ENCODE assay signal across 27 cellular contexts in genomic region chr5:97544279-97545077, GRCh38.
DNase-seq lines count a peak whose midpoint lies in the region; ATAC-seq, FAIRE-seq and TF ChIP-seq lines count a peak whose summit lies in the region.
"Had no signal": no experiment of that assay in that cellular context is flagged by ENCODE, and none has a peak within 500 bp of the region (broad histone marks: within the 10 kb centered on the region; RNA-seq: fewer than 3 reads in every experiment).

No MANE protein-coding gene starts in this region.

- H3K4me1 ChIP-seq in SK-N-SH (ENCODE audit: control insufficient read depth in 1 of 2, insufficient read depth in 2 of 2, low read depth in 1 of 2, low read length in 1 of 2) (no peaks in the 10 kb centered on the region), HUES48 (ENCODE audit: control insufficient read depth, insufficient read depth, low read length) (peaks cover 21% of the 10 kb centered on the region), H1 (replicated peaks in 1 of 4; ENCODE audit: control insufficient read depth in 3 of 4, insufficient read depth in 4 of 4, low read length in 3 of 4) (peaks cover 0 to 2% (median 0%) of the 10 kb centered on the region in 4 experiments; a peak in 1 of 7 replicates), mesendoderm (ENCODE audit: control insufficient read depth, low read depth, low read length) (no peaks in the 10 kb centered on the region)

- H3K27me3 ChIP-seq in SK-N-SH (ENCODE audit: insufficient read depth), result no peaks in the 10 kb centered on the region
- H3K27me3 ChIP-seq in HUES48 (ENCODE audit: control insufficient read depth, insufficient read depth, low read length), result no peaks in the 10 kb centered on the region
- no peaks in the 10 kb centered on the region for H3K27me3 ChIP-seq in H1 (replicated peaks in 1 of 4; ENCODE audit: control insufficient read depth in 3 of 4, extremely low read depth in 1 of 4, insufficient read depth in 3 of 4, low read length in 3 of 4)
- H3K27me3 ChIP-seq in mesendoderm (ENCODE audit: insufficient read depth, low read length, poor library complexity), result no peaks in the 10 kb centered on the region

- TF ChIP-seq CTCF in SK-N-SH (IDR thresholded peaks at IDR 0.05) (no peak), H1 (IDR thresholded peaks at IDR 0.05; ENCODE audit: control extremely low read depth in 1 of 3, insufficient read depth in 1 of 3, low read depth in 1 of 3, low read length in 3 of 3) (no peak)

- no peaks in the 10 kb centered on the region for H3K36me3 ChIP-seq in SK-N-SH (replicated peaks in 1 of 2; ENCODE audit: control insufficient read depth in 1 of 2, insufficient read depth in 2 of 2, low read length in 1 of 2)
- no peaks in the 10 kb centered on the region for H3K36me3 ChIP-seq in HUES48 (ENCODE audit: control insufficient read depth, insufficient read depth, low read length)
- no peaks in the 10 kb centered on the region; a peak in 1 of 8 replicates for H3K36me3 ChIP-seq in H1 (ENCODE audit: control insufficient read depth in 2 of 4, insufficient read depth in 4 of 4, low read length in 3 of 4)
- H3K36me3 ChIP-seq in mesendoderm (ENCODE audit: control insufficient read depth, insufficient read depth, low read length), result no peaks in the 10 kb centered on the region

- H3K14ac ChIP-seq in H1 (ENCODE audit: insufficient read length), result no peak overlapping the region

- no peak overlapping the region for H2BK12ac ChIP-seq in H1 (ENCODE audit: low read depth, low read length)

- no peak overlapping the region for H3K4me2 ChIP-seq in SK-N-SH
- H3K4me2 ChIP-seq in H1 (ENCODE audit: insufficient read depth in 1 of 2, low read depth in 2 of 2, low read length in 2 of 2), result no peak overlapping the region
- H3K4me2 ChIP-seq in mesendoderm (ENCODE audit: low read length), result no peak overlapping the region

- no peaks in the 10 kb centered on the region for H3F3A ChIP-seq in SK-N-SH (replicated peaks; ENCODE audit: insufficient read depth)

- H4K5ac ChIP-seq in H1 (ENCODE audit: insufficient read length, low read depth, low read length), result no peak overlapping the region
- no peak overlapping the region for H4K5ac ChIP-seq in mesendoderm (ENCODE audit: low read length)

- no peak for FAIRE-seq in H1 (lab: Jason Lieb, UNC)
- FAIRE-seq: HepG2 had no signal

- peaks cover 0 to 4% (median 0%) of the 10 kb centered on the region in 9 donors for H3K9me3 Mint-ChIP-seq in naive thymus-derived CD8-positive, alpha-beta T cell
- H3K9me3 Mint-ChIP-seq: activated CD4-positive, alpha-beta memory T cell treated with anti-CD3 and anti-CD28 coated beads for 36 hours had no signal

- H3K27ac ChIP-seq in SK-N-SH (ENCODE audit: low read depth in 2 of 2, low read length in 1 of 2) (no peak overlapping the region), HUES48 (ENCODE audit: low read depth, low read length) (peak overlapping the region; percentile 46), H1 (ENCODE audit: low read depth, low read length) (no peak overlapping the region), mesendoderm (ENCODE audit: low read depth, low read length) (no peak overlapping the region)
- H3K27ac ChIP-seq: 22Rv1 had no signal

- ATAC-seq in SK-N-SH treated with all-trans-retinoic acid at 6 μM for 48 hours (no peak), T-helper 17 cell (no peak)
- ATAC-seq in naive thymus-derived CD8-positive, alpha-beta T cell, result no peak
- ATAC-seq: activated naive CD4-positive, alpha-beta T cell treated with anti-CD3 and anti-CD28 coated beads, Interleukin-2, amount 50 U/mL, for 72 hours; HepG2 had no signal

- H3K79me2 ChIP-seq in SK-N-SH (ENCODE audit: insufficient read depth), result no peaks in the 10 kb centered on the region
- H3K79me2 ChIP-seq in H1 (ENCODE audit: control insufficient read depth in 1 of 2, insufficient read depth in 2 of 2, low read length in 2 of 2), result no peaks in the 10 kb centered on the region
- H3K79me2 ChIP-seq in mesendoderm (ENCODE audit: control insufficient read depth, insufficient read depth, low read length), result no peaks in the 10 kb centered on the region

- peaks cover 0 to 25% (median 17%) of the 10 kb centered on the region in 4 donors for H3K4me1 Mint-ChIP-seq in naive thymus-derived CD8-positive, alpha-beta T cell
- H3K4me1 Mint-ChIP-seq in T-helper 17 cell, result no peaks in the 10 kb centered on the region
- H3K4me1 Mint-ChIP-seq: CD8-positive, alpha-beta memory T cell had no signal

- H4K8ac ChIP-seq in H1 (ENCODE audit: extremely low read depth, insufficient read depth, low read length), result no peak overlapping the region
- no peak overlapping the region for H4K8ac ChIP-seq in mesendoderm (ENCODE audit: low read depth, low read length)

- no peak for DNase-seq in SK-N-SH
- DNase-seq in H1 (ENCODE audit: low read depth in 1 of 2, low spot score in 2 of 2), result no peak
- peak; percentile 42 for DNase-seq in mesendoderm
- DNase-seq in naive thymus-derived CD8-positive, alpha-beta T cell, result no peak
- DNase-seq in iPS-NIHi7 (ENCODE audit: extremely low spot score), result no peak
- no peak for DNase-seq in T-helper 17 cell
- DNase-seq: activated CD4-positive, alpha-beta memory T cell treated with anti-CD3 and anti-CD28 coated beads for 36 hours; activated CD4-positive, CD25-positive, alpha-beta regulatory T cell; AML-193; CD8-positive, alpha-beta memory T cell; cerebellar nuclear complex; erythroblast; GF-D8; GOT3; NCI-H1092 treated with DMSO at 0.1 percent for 48 hours; NCI-H2029; NCI-H226; NCI-H774; occipital lobe; substantia nigra; T-helper 9 cell had no signal

- no peaks in the 10 kb centered on the region for H3K9me2 ChIP-seq in SK-N-SH

- POLR2A ChIA-PET in SK-N-SH (lab: Yijun Ruan, JAX) (no interaction called here), H1 (lab: Charles Lee; ENCODE audit: partially characterized antibody) (no interaction called here)
- POLR2A ChIA-PET in naive thymus-derived CD8-positive, alpha-beta T cell (lab: Charles Lee), result no interaction called here

- H4K20me1 ChIP-seq in SK-N-SH (ENCODE audit: insufficient read depth) (no peaks in the 10 kb centered on the region), H1 (replicated peaks in 1 of 2; ENCODE audit: control insufficient read depth in 1 of 2, insufficient read depth in 2 of 2, low read length in 2 of 2) (no peaks in the 10 kb centered on the region)

- TF ChIP-seq RAD21 in SK-N-SH (IDR thresholded peaks at IDR 0.05; ENCODE audit: low read length), result no peak
- TF ChIP-seq RAD21 in H1 (IDR thresholded peaks at IDR 0.05 in 1 of 2, conservative IDR thresholded peaks at IDR 0.05 in 1 of 2; ENCODE audit: low read depth in 2 of 2, low read length in 2 of 2), result no peak

- H3K36me3 Mint-ChIP-seq in naive thymus-derived CD8-positive, alpha-beta T cell, result no peaks in the 10 kb centered on the region
- no peaks in the 10 kb centered on the region for H3K36me3 Mint-ChIP-seq in T-helper 17 cell (ENCODE audit: low read depth)
- H3K36me3 Mint-ChIP-seq: activated CD4-positive, alpha-beta memory T cell treated with anti-CD3 and anti-CD28 coated beads for 36 hours; activated naive CD4-positive, alpha-beta T cell treated with anti-CD3 and anti-CD28 coated beads, Interleukin-2, amount 50 U/mL, for 72 hours; CD8-positive, alpha-beta memory T cell had no signal

- no peak overlapping the region for H3K18ac ChIP-seq in H1 (ENCODE audit: extremely low read depth, low read length)
- H3K18ac ChIP-seq in mesendoderm (ENCODE audit: low read length), result peak overlapping the region; percentile 39

- no peak overlapping the region for H2BK120ac ChIP-seq in H1 (replicated peaks; ENCODE audit: low read depth, low read length)
- no peak overlapping the region for H2BK120ac ChIP-seq in mesendoderm (ENCODE audit: low read depth, low read length)

- H2AFZ ChIP-seq in SK-N-SH (ENCODE audit: low read depth) (peak overlapping the region; percentile 38; the same call in 1 of the 2 replicates), H1 (ENCODE audit: low read length) (peak overlapping the region; percentile 38; the same call in 1 of the 2 replicates)

- no peak for TF ChIP-seq POLR2A in H1 (IDR thresholded peaks at IDR 0.05; ENCODE audit: control extremely low read depth in 1 of 2, low read depth in 2 of 2, low read length in 2 of 2)

- H3K27me3 Mint-ChIP-seq in naive thymus-derived CD8-positive, alpha-beta T cell, result peaks cover 0 to under 1% (median 0%) of the 10 kb centered on the region in 5 donors
- no peaks in the 10 kb centered on the region for H3K27me3 Mint-ChIP-seq in T-helper 17 cell
- H3K27me3 Mint-ChIP-seq: activated CD4-positive, alpha-beta memory T cell treated with anti-CD3 and anti-CD28 coated beads for 36 hours had no signal

- H3K4ac ChIP-seq in H1 (replicated peaks; ENCODE audit: insufficient read length, low read depth, low read length) (no peak overlapping the region), mesendoderm (ENCODE audit: low read depth, low read length) (no peak overlapping the region)

- no peak overlapping the region for H3K27ac Mint-ChIP-seq in naive thymus-derived CD8-positive, alpha-beta T cell
- no peak overlapping the region for H3K27ac Mint-ChIP-seq in T-helper 17 cell
- H3K27ac Mint-ChIP-seq: activated CD4-positive, alpha-beta memory T cell treated with anti-CD3 and anti-CD28 coated beads for 36 hours; activated naive CD4-positive, alpha-beta T cell treated with anti-CD3 and anti-CD28 coated beads, Interleukin-2, amount 50 U/mL, for 72 hours; activated T-helper 2 cell treated with anti-CD3 and anti-CD28 coated beads, Interferon-gamma antibody, Interleukin-2, Interleukin-4, amounts not matched to agents 10 μg/mL and 5 μg/mL and 100 μg/mL, durations not matched to agents 14 hours and 24 hours and 36 hours; CD8-positive, alpha-beta memory T cell had no signal

- TF ChIP-seq EP300 in SK-N-SH (IDR thresholded peaks at IDR 0.05; ENCODE audit: borderline replicate concordance in 1 of 2, low read depth in 1 of 2, low read length in 1 of 2) (no peak), H1 (IDR thresholded peaks at IDR 0.05; ENCODE audit: borderline replicate concordance in 1 of 2, low read depth in 2 of 2, low read length in 2 of 2) (no peak)

- H3K9me3 ChIP-seq in SK-N-SH (no peaks in the 10 kb centered on the region), HUES48 (ENCODE audit: control insufficient read depth, insufficient read depth, low read length) (no peaks in the 10 kb centered on the region), H1 (ENCODE audit: insufficient read depth in 2 of 2, low read depth in 1 of 2, low read length in 1 of 2) (peaks cover 0 to 7% of the 10 kb centered on the region in 2 experiments; a peak in 1 of 4 replicates), T-helper 17 cell (ENCODE audit: control insufficient read depth, low read length, poor library complexity, severe bottlenecking) (no peaks in the 10 kb centered on the region)

- H3K4me3 ChIP-seq in SK-N-SH (ENCODE audit: low read depth in 2 of 2, low read length in 1 of 2) (no peak overlapping the region), HUES48 (ENCODE audit: low read depth, low read length) (no peak overlapping the region), H1 (ENCODE audit: extremely low read depth in 1 of 4, insufficient read depth in 2 of 4, low read depth in 3 of 4, low read length in 4 of 4) (no peak overlapping the region), mesendoderm (ENCODE audit: low read length) (no peak overlapping the region)

- no peak overlapping the region for H2BK5ac ChIP-seq in H1 (ENCODE audit: low read depth, low read length)
- H2BK5ac ChIP-seq in mesendoderm (ENCODE audit: low read length), result no peak overlapping the region

- H2AK5ac ChIP-seq in H1 (ENCODE audit: low read depth, low read length) (no peak overlapping the region), mesendoderm (ENCODE audit: low read length) (no peak overlapping the region)

- H3K23me2 ChIP-seq in H1 (ENCODE audit: low read depth, low read length), result no peaks in the 10 kb centered on the region

- no peak overlapping the region for H3K4me3 Mint-ChIP-seq in naive thymus-derived CD8-positive, alpha-beta T cell
- H3K4me3 Mint-ChIP-seq in T-helper 17 cell, result no peak overlapping the region
- H3K4me3 Mint-ChIP-seq: activated CD4-positive, alpha-beta memory T cell treated with anti-CD3 and anti-CD28 coated beads for 36 hours; CD8-positive, alpha-beta memory T cell had no signal

- WGBS in SK-N-SH (ENCODE audit: low lambda C conversion rate), result 82% methylated on average over 8 of the region's 8 CpGs
- 69% methylated on average over 8 of the region's 8 CpGs; no CpG with 5 or more reads in 1 of the 2 experiments for WGBS in H1 (ENCODE audit: extremely low coverage in 1 of 2, insufficient coverage in 1 of 2, insufficient read length in 1 of 2, insufficient replicate concordance in 2 of 2, low coverage in 1 of 2, low lambda C conversion rate in 2 of 2, missing lambda C conversion rate in 1 of 2), 2 experiments
- WGBS in mesendoderm (ENCODE audit: extremely low coverage, insufficient coverage, low lambda C conversion rate), result no CpG with 5 or more reads among the region's 8 CpGs

- H2BK20ac ChIP-seq in H1 (ENCODE audit: low read length), result no peak overlapping the region

- CTCF ChIA-PET in SK-N-SH (lab: Yijun Ruan, JAX), result interaction anchor here (1.2 kb wide), 1 partner anchor 11 kb away, joined by 6 read pairs; no protein-coding TSS in a partner anchor
- CTCF ChIA-PET in H1 (lab: Charles Lee; ENCODE audit: partially characterized antibody), result interaction anchor here (1.7 kb wide), 1 partner anchor 10 kb away, joined by 10 read pairs; no protein-coding TSS in a partner anchor

- H2BK15ac ChIP-seq in H1 (ENCODE audit: low read length), result no peak overlapping the region
- no peak overlapping the region for H2BK15ac ChIP-seq in mesendoderm (replicated peaks; ENCODE audit: low read depth)

- H3K56ac ChIP-seq in H1 (replicated peaks; ENCODE audit: insufficient read length, low read depth, low read length) (no peak overlapping the region), mesendoderm (ENCODE audit: low read length) (no peak overlapping the region)

- no peaks in the 10 kb centered on the region for H3K79me1 ChIP-seq in H1 (ENCODE audit: low read depth, low read length)
- H3K79me1 ChIP-seq in mesendoderm (ENCODE audit: low read length), result no peaks in the 10 kb centered on the region

- no peak overlapping the region for H4K91ac ChIP-seq in H1 (replicated peaks; ENCODE audit: insufficient read length, low read length)

- H3K23ac ChIP-seq in H1 (ENCODE audit: insufficient read length) (no peak overlapping the region), mesendoderm (ENCODE audit: low read length) (no peak overlapping the region)

- H3K9ac ChIP-seq in SK-N-SH, result no peak overlapping the region
- no peak overlapping the region for H3K9ac ChIP-seq in HUES48 (ENCODE audit: low read depth, low read length)
- H3K9ac ChIP-seq in H1 (replicated peaks in 1 of 4; ENCODE audit: extremely low read depth in 1 of 4, low read depth in 3 of 4, low read length in 3 of 4), result no peak overlapping the region
- H3K9ac ChIP-seq in mesendoderm (ENCODE audit: low read length), result no peak overlapping the region
